In genomic region chr7:139232893-139233292, GRCh38 we compare ENCODE assay signal across 8 cellular contexts. TPM values are rescaled to one million over a fixed set of nuclear protein-coding genes. Genes with fewer than 3 reads are reported as not detected.
DNase-seq lines count a peak whose midpoint lies in the region; FAIRE-seq and TF ChIP-seq lines count a peak whose summit lies in the region.

No MANE protein-coding gene starts in this region.

- intact Hi-C loops in A673 (cut with micrococcal nuclease; ENCODE audit: unreplicated experiment) (no loop called here), head of caudate nucleus (cut with DNase I) (loop anchor here (5.0 kb wide), 2 partner anchors 101 to 109 kb away; partner anchors contain the start of gene FMC1)

- DNase-seq in A673 (ENCODE audit: low spot score) (no peak), GM12891 (ENCODE audit: insufficient read length, low spot score) (no peak), NCI-H82 treated with DMSO at 0.1 percent for 48 hours (lab: John Stamatoyannopoulos, UW; ENCODE audit: unreplicated experiment) (no peak), midbrain (lab: John Stamatoyannopoulos, UW) (no peak), head of caudate nucleus (no peak), frontal cortex (ENCODE audit: low spot score in 2 of 2) (no peak)

- no peak for TF ChIP-seq POLR2A in GM12891 (IDR thresholded peaks at IDR 0.05; ENCODE audit: low read depth, low read length)

- peaks cover 5% of the 10 kb centered on the region for H3K36me3 ChIP-seq in A673 (ENCODE audit: insufficient read depth, low read length, poor library complexity, severe bottlenecking)

- H3K9me3 ChIP-seq in A673 (ENCODE audit: low read depth, low read length, poor library complexity, severe bottlenecking): no peaks in the 10 kb centered on the region

- BruUV-seq in A673 (replicated peaks; lab: Mats Ljungman, UMichigan): TSS peak; percentile 43

- H3K4me3 ChIP-seq in A673 (ENCODE audit: low read depth, low read length, poor library complexity, severe bottlenecking): peak overlapping the region; percentile 83
- peak overlapping the region; percentile 88 for H3K4me3 ChIP-seq in WI38 (ENCODE audit: low read depth, low read length)
- H3K4me3 ChIP-seq in iPS-11a (ENCODE audit: low read depth, low read length): peak overlapping the region; percentile 99

- POLR2A ChIA-PET in A673 (lab: Charles Lee; ENCODE audit: low non-redundant PET): no interaction called here

- CTCF ChIA-PET in A673 (lab: Charles Lee): no interaction called here

- peaks cover 3% of the 10 kb centered on the region for H3K27me3 ChIP-seq in A673 (replicated peaks; ENCODE audit: insufficient read depth, low read depth, low read length, poor library complexity)

- FAIRE-seq in GM12891 (lab: Jason Lieb, UNC): peak; percentile 61
- no peak for FAIRE-seq in frontal cortex (lab: Jason Lieb, UNC)

- TF ChIP-seq CTCF in A673 (conservative IDR thresholded peaks at IDR 0.05; ENCODE audit: low read depth, low read length) (no peak), WI38 (IDR thresholded peaks at IDR 0.05; ENCODE audit: low read depth, low read length) (no peak)

- no peak overlapping the region for H3K27ac ChIP-seq in A673 (ENCODE audit: low read depth, low read length, poor library complexity, severe bottlenecking)

- peaks cover 8% of the 10 kb centered on the region for H3K4me1 ChIP-seq in A673 (ENCODE audit: insufficient read depth, low read length, poor library complexity, severe bottlenecking)

TF ChIP-seq in GM12891, 5 proteins besides CTCF, POLR2A, EP300 and RAD21:
- no peak for TF ChIP-seq TAF1 (IDR thresholded peaks at IDR 0.05; ENCODE audit: low read depth, low read length)
- TF ChIP-seq POLR2AphosphoS5 (IDR thresholded peaks at IDR 0.05; ENCODE audit: low read depth, low read length): no peak
- no peak for TF ChIP-seq SPI1 (IDR thresholded peaks at IDR 0.05; ENCODE audit: low read depth, low read length)
- no peak for TF ChIP-seq POU2F2 (IDR thresholded peaks at IDR 0.05; ENCODE audit: low read depth, low read length)
- no peak for TF ChIP-seq PAX5 (IDR thresholded peaks at IDR 0.05; ENCODE audit: insufficient read depth, low read length, severe bottlenecking)

RNA-seq across cellular contexts. Expression of gene UBN2, which starts 1.9 kb away (rescaled TPM):
- 13.8 and 14.5 TPM in 2 replicates for total RNA-seq in A673 (2021)
- 0.72 TPM for polyA plus RNA-seq in GM12891 (2012; ENCODE audit: low read depth, missing spikeins)
- 14.7 TPM for total RNA-seq in frontal cortex
